In the genomic region with DNA sequence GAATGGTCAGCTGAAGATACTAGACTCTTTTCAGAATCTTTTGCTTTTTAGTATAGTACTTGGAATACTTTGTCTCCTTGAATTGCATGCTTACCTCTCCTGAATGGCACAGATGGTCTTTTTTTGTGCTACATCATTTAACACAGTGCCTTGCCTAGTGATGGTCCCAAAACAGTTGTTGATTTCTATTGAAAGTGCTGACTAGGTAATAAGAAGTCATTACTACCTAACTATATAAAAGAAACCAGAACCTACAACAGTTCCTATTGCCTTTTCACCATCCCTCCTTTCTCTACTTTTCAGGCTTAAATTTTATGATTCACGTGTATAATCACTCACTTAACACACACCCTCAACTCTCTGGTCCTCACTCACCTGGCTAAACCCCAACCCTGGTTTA, we compare ENCODE assay signal across 27 cellular contexts. TPM values are rescaled to one million over a fixed set of nuclear protein-coding genes. Genes with fewer than 3 reads are reported as not detected.
DNase-seq lines count a peak whose midpoint lies in the region; ATAC-seq, FAIRE-seq and TF ChIP-seq lines count a peak whose summit lies in the region.
"Had no signal": no experiment of that assay in that cellular context is flagged by ENCODE, and none has a peak within 500 bp of the region (broad histone marks: within the 10 kb centered on the region; RNA-seq: fewer than 3 reads in every experiment).

No MANE protein-coding gene starts in this region.

- H3K79me2 ChIP-seq in HepG2 (ENCODE audit: insufficient read depth, low read length), result no peaks in the 10 kb centered on the region
- no peaks in the 10 kb centered on the region for H3K79me2 ChIP-seq in K562 (ENCODE audit: control insufficient read depth, insufficient read depth, low read length)

- H4K20me1 ChIP-seq in HepG2 (ENCODE audit: insufficient read depth, low read length) (no peaks in the 10 kb centered on the region), K562 (replicated peaks; ENCODE audit: control insufficient read depth, insufficient read depth, low read length) (no peaks in the 10 kb centered on the region)
- H4K20me1 ChIP-seq: BLaER1 had no signal

- no peak for DNase-seq in HepG2 (ENCODE audit: low spot score)
- DNase-seq in right lobe of liver, result no peak
- no peak for DNase-seq in K562 (ENCODE audit: extremely low read depth in 1 of 4, low spot score in 3 of 4)
- no peak for DNase-seq in endothelial cell (ENCODE audit: low spot score)
- DNase-seq in immature natural killer cell, result no peak
- no peak for DNase-seq in NK-92 treated with Interleukin-12 subunit alpha and Interleukin-12 subunit beta, amount 100 ng/mL, for 24 hours (lab: John Stamatoyannopoulos, UW)
- DNase-seq: ACHN; BE2C; C1 segment of cervical spinal cord; CD4-positive, alpha-beta memory T cell; CD4-positive, CD25-positive, alpha-beta regulatory T cell; CD8-positive, alpha-beta memory T cell; COR-L47; DMS 273 treated with DMSO at 0.1 percent for 48 hours; DMS153; DMS53; DMS79; DND-41; EL; GDM1 had no signal

- H3K4me2 ChIP-seq in HepG2 (ENCODE audit: low read depth, low read length), result no peak overlapping the region
- no peak overlapping the region for H3K4me2 ChIP-seq in K562 (ENCODE audit: insufficient read depth, low read length)
- H3K4me2 ChIP-seq: BLaER1 had no signal

- H3K4me1 ChIP-seq in HepG2 (ENCODE audit: insufficient read depth, low read length) (no peaks in the 10 kb centered on the region), right lobe of liver (no peaks in the 10 kb centered on the region), K562 (replicated peaks in 1 of 2; ENCODE audit: control insufficient read depth in 2 of 2, insufficient read depth in 2 of 2, low read length in 2 of 2) (peaks cover 0 to 16% of the 10 kb centered on the region in 2 experiments; a peak in 3 of 5 replicates)
- H3K4me1 ChIP-seq: BE2C had no signal

- TF ChIP-seq EP300 in HepG2 (IDR thresholded peaks at IDR 0.05; ENCODE audit: low read depth in 2 of 2, low read length in 2 of 2), result no peak
- no peak for TF ChIP-seq EP300 in HepG2 (CRISPR knock-in tag; IDR thresholded peaks at IDR 0.05; ENCODE audit: borderline replicate concordance)
- no peak for TF ChIP-seq EP300 in K562 (IDR thresholded peaks at IDR 0.05; ENCODE audit: low read length)

- H3K27ac ChIP-seq in HepG2 (ENCODE audit: extremely low read length, insufficient read depth, low read length), result no peak overlapping the region
- H3K27ac ChIP-seq in right lobe of liver, result no peak overlapping the region
- H3K27ac ChIP-seq in K562 (ENCODE audit: extremely low read depth, low read depth, low read length), result no peak overlapping the region
- H3K27ac ChIP-seq: 22Rv1, BLaER1 had no signal

- FAIRE-seq in HepG2 (lab: Jason Lieb, UNC) (no peak), K562 (lab: Jason Lieb, UNC) (no peak)
- FAIRE-seq: GM12878, GM12892, GM18507 had no signal

- 0% methylated on average over 1 of the region's 1 CpG for WGBS in HepG2 (ENCODE audit: low lambda C conversion rate)
- 50% methylated on average over 1 of the region's 1 CpG for WGBS in right lobe of liver (ENCODE audit: insufficient coverage, low coverage, low lambda C conversion rate, missing lambda C conversion rate)
- 17% methylated on average over 1 of the region's 1 CpG for WGBS in K562 (ENCODE audit: insufficient coverage, low coverage, missing lambda C conversion rate)

- no peaks in the 10 kb centered on the region for H3K27me3 ChIP-seq in HepG2 (ENCODE audit: control insufficient read depth in 1 of 2, insufficient read depth in 2 of 2, low read length in 2 of 2)
- H3K27me3 ChIP-seq in right lobe of liver, result no peaks in the 10 kb centered on the region
- no peaks in the 10 kb centered on the region for H3K27me3 ChIP-seq in K562 (ENCODE audit: control insufficient read depth in 2 of 2, insufficient read depth in 2 of 2, low read length in 2 of 2)
- H3K27me3 ChIP-seq: BLaER1 had no signal

- TF ChIP-seq CTCF in HepG2 (CRISPR knock-in tag; IDR thresholded peaks at IDR 0.05), result no peak
- no peak for TF ChIP-seq CTCF in right lobe of liver (IDR thresholded peaks at IDR 0.05)
- TF ChIP-seq CTCF in K562 (IDR thresholded peaks at IDR 0.05 in 2 of 3, conservative IDR thresholded peaks at IDR 0.05 in 1 of 3; ENCODE audit: insufficient read depth in 2 of 3, low read depth in 1 of 3, low read length in 3 of 3), result no peak
- no peak for TF ChIP-seq CTCF in endothelial cell (IDR thresholded peaks at IDR 0.05; ENCODE audit: unreplicated experiment)

- POLR2A ChIA-PET in HepG2 (lab: Yijun Ruan, JAX) (no interaction called here), K562 (lab: Yijun Ruan, JAX) (interaction anchor here (0.8 kb wide), 1 partner anchor 17 kb away, joined by 4 read pairs; no protein-coding TSS in a partner anchor)

- H2AFZ ChIP-seq in HepG2 (ENCODE audit: low read length), result no peak overlapping the region
- no peak overlapping the region for H2AFZ ChIP-seq in K562 (ENCODE audit: low read depth, low read length)

- peaks cover 3% of the 10 kb centered on the region for H3K27me3 Mint-ChIP-seq in endothelial cell (ENCODE audit: unreplicated experiment)
- H3K27me3 Mint-ChIP-seq in immature natural killer cell (ENCODE audit: low read depth in 3 of 3), result peaks cover 0 to 9% (median 2%) of the 10 kb centered on the region in 3 donors

- ATAC-seq in HepG2 (no peak), right lobe of liver (no peak), K562 (no peak), GM19397 (IDR thresholded peaks at IDR 0.05; ENCODE audit: unreplicated experiment) (no peak)
- ATAC-seq: GM12878 had no signal

- no peak for TF ChIP-seq POLR2A in HepG2 (IDR thresholded peaks at IDR 0.05; ENCODE audit: insufficient read depth in 1 of 2, low read depth in 2 of 2, low read length in 2 of 2)
- no peak for TF ChIP-seq POLR2A in right lobe of liver (IDR thresholded peaks at IDR 0.05)
- no peak for TF ChIP-seq POLR2A in K562 (conservative IDR thresholded peaks at IDR 0.05)

- H3K9ac ChIP-seq in HepG2 (ENCODE audit: insufficient read depth, low read depth, low read length) (no peak overlapping the region), K562 (ENCODE audit: insufficient read depth in 1 of 2, low read depth in 2 of 2, low read length in 2 of 2) (no peak overlapping the region)
- H3K9ac ChIP-seq: BLaER1 had no signal

- no peaks in the 10 kb centered on the region for H3K9me3 ChIP-seq in HepG2 (ENCODE audit: low read length)
- no peaks in the 10 kb centered on the region for H3K9me3 ChIP-seq in right lobe of liver
- H3K9me3 ChIP-seq in K562 (replicated peaks; ENCODE audit: control insufficient read depth, insufficient read depth, low read depth, low read length), result no peaks in the 10 kb centered on the region
- H3K9me3 ChIP-seq: BE2C, BLaER1 had no signal

- no peaks in the 10 kb centered on the region for H3K36me3 ChIP-seq in HepG2 (replicated peaks in 1 of 2; ENCODE audit: control insufficient read depth in 1 of 2, insufficient read depth in 2 of 2, low read length in 2 of 2)
- no peaks in the 10 kb centered on the region for H3K36me3 ChIP-seq in right lobe of liver
- no peaks in the 10 kb centered on the region for H3K36me3 ChIP-seq in K562 (ENCODE audit: control insufficient read depth, insufficient read depth, low read length)
- H3K36me3 ChIP-seq: BE2C, BLaER1 had no signal

- H3K4me3 Mint-ChIP-seq in endothelial cell (ENCODE audit: unreplicated experiment), result no peak overlapping the region
- no peak overlapping the region for H3K4me3 Mint-ChIP-seq in immature natural killer cell
- H3K4me3 Mint-ChIP-seq: CD14-positive monocyte; CD4-positive, alpha-beta memory T cell; CD4-positive, CD25-positive, alpha-beta regulatory T cell; CD8-positive, alpha-beta memory T cell had no signal

- H3K36me3 Mint-ChIP-seq in endothelial cell (ENCODE audit: low read depth, unreplicated experiment) (no peaks in the 10 kb centered on the region), immature natural killer cell (no peaks in the 10 kb centered on the region)
- H3K36me3 Mint-ChIP-seq: CD14-positive monocyte; CD4-positive, alpha-beta memory T cell; CD4-positive, CD25-positive, alpha-beta regulatory T cell had no signal

- CTCF ChIA-PET in HepG2 (lab: Yijun Ruan, JAX; ENCODE audit: low intra/inter-chr PET ratio, low total read pairs), result no interaction called here
- CTCF ChIA-PET in K562 (lab: Yijun Ruan, JAX; ENCODE audit: low intra/inter-chr PET ratio), result no interaction called here

- H3K4me3 ChIP-seq in HepG2 (replicated peaks in 1 of 3; ENCODE audit: insufficient read depth in 1 of 3, low read depth in 2 of 3, low read length in 3 of 3) (no peak overlapping the region), right lobe of liver (no peak overlapping the region), K562 (no peak overlapping the region)
- H3K4me3 ChIP-seq: BLaER1, GM12878 had no signal

- TF ChIP-seq RAD21 in HepG2 (CRISPR knock-in tag; IDR thresholded peaks at IDR 0.05) (no peak), K562 (CRISPR knock-in tag; conservative IDR thresholded peaks at IDR 0.05 in 1 of 2, IDR thresholded peaks at IDR 0.05 in 1 of 2) (no peak)

- BruUV-seq in HepG2 (replicated peaks; lab: Mats Ljungman, UMichigan) (no TSS peak), K562 (replicated peaks; lab: Mats Ljungman, UMichigan) (no TSS peak)

- no peaks in the 10 kb centered on the region for H3K9me1 ChIP-seq in K562 (ENCODE audit: control insufficient read depth, insufficient read depth, low read length)

- intact Hi-C loops in HepG2 (cut with micrococcal nuclease; ENCODE audit: unreplicated experiment), result no loop called here
- intact Hi-C loops in right lobe of liver (cut with DNase I), result no loop called here
- intact Hi-C loops in K562 (cut with micrococcal nuclease), result no loop called here

- H3K4me1 Mint-ChIP-seq in endothelial cell (ENCODE audit: unreplicated experiment), result peaks cover 25% of the 10 kb centered on the region
- peaks cover 6 to 11% of the 10 kb centered on the region in 2 donors for H3K4me1 Mint-ChIP-seq in immature natural killer cell

- H3K9me3 Mint-ChIP-seq in endothelial cell (ENCODE audit: unreplicated experiment), result no peaks in the 10 kb centered on the region
- H3K9me3 Mint-ChIP-seq in immature natural killer cell, result no peaks in the 10 kb centered on the region
- H3K9me3 Mint-ChIP-seq: CD4-positive, alpha-beta memory T cell; CD8-positive, alpha-beta memory T cell had no signal

- H3K27ac Mint-ChIP-seq in endothelial cell (ENCODE audit: unreplicated experiment) (peak overlapping the region; percentile 99), immature natural killer cell (no peak overlapping the region)
- H3K27ac Mint-ChIP-seq: CD4-positive, alpha-beta memory T cell; CD8-positive, alpha-beta memory T cell had no signal

- in situ Hi-C loops in HepG2 (cut with HindIII; ENCODE audit: extremely low pct_ligation_motif_present, low pct_unique_long_range_greater_than_20kb), result no loop called here
- in situ Hi-C loops in K562 (cut with MboI), result no loop called here

RNA-seq across cellular contexts. Expression of a gene that starts 29.2 kb away (rescaled TPM):
- total RNA-seq in HepG2 (2016; rRNA removed; fragmentation: Illumina TruSeq; extraction: Trizol) (49.5 and 90.2 TPM in 2 replicates), right lobe of liver (10 to 100 TPM; 20.8 to 59.9 (median 41.7) TPM), K562 (2014; rRNA removed) (19.1 and 19.3 TPM in 2 replicates), K562 (2014; rRNA removed; fragmentation: Illumina TruSeq; extraction: Trizol) (23.2 and 25.3 TPM in 2 replicates), K562 (2015; rRNA removed; fragmentation: Illumina TruSeq; extraction: Trizol) (15.3 and 16.3 TPM in 2 replicates), K562 (2021) (20.6 and 22.0 TPM in 2 replicates), endothelial cell (ENCODE audit: unreplicated experiment) (157 TPM)
- total RNA-seq in HepG2 (2016; cell fraction: cytosol; rRNA removed; fragmentation: Illumina TruSeq; extraction: Trizol; ENCODE audit: low read depth), result 13.4 and 13.5 TPM in 2 replicates
- total RNA-seq in HepG2 (2016; cell fraction: insoluble cytoplasmic fraction; rRNA removed; fragmentation: Illumina TruSeq; extraction: Trizol), result 46.2 and 90.7 TPM in 2 replicates
- 34.2 and 39.7 TPM in 2 replicates for total RNA-seq in HepG2 (2016; cell fraction: membrane; rRNA removed; fragmentation: Illumina TruSeq; extraction: Trizol)
- total RNA-seq in HepG2 (2016; cell fraction: nucleus; rRNA removed; fragmentation: Illumina TruSeq; extraction: Trizol), result 74.6 and 91.1 TPM in 2 replicates
- polyA plus RNA-seq in HepG2 (2011; rRNA removed) (176 and 203 TPM in 2 replicates), K562 (2011; rRNA removed) (30.4 and 47.9 TPM in 2 replicates), K562 (2014; fragmentation: Illumina TruSeq; extraction: Trizol) (26.2 and 30.3 TPM in 2 replicates), K562 (2014; fragmentation: Nextera tagmentation; extraction: Ambion mirVana) (1 to 10 TPM; 7.5 to 8.1 TPM), K562 (2014; rRNA removed) (24.0 and 25.5 TPM in 2 replicates), immature natural killer cell (100 to 1,000 TPM in 2 of 3 donors, 10 to 100 TPM in 1; 82.6 to 137 (median 128) TPM)
- 188 and 194 TPM in 2 replicates for polyA plus RNA-seq in HepG2 (2011; cell fraction: cytosol; rRNA removed)
- polyA plus RNA-seq in HepG2 (2011; cell fraction: nucleus; rRNA removed), result 48.0 and 50.3 TPM in 2 replicates
- polyA plus RNA-seq in HepG2 (2012), result 103 and 105 TPM in 2 replicates
- polyA plus RNA-seq in HepG2 (2016; cell fraction: cytosol; fragmentation: Illumina TruSeq; extraction: Trizol; ENCODE audit: low read depth), result 10.8 and 11.8 TPM in 2 replicates
- polyA plus RNA-seq in HepG2 (2016; cell fraction: insoluble cytoplasmic fraction; fragmentation: Illumina TruSeq; extraction: Trizol; ENCODE audit: low read depth), result 56.4 and 59.5 TPM in 2 replicates
- 24.0 and 24.5 TPM in 2 replicates for polyA plus RNA-seq in HepG2 (2016; cell fraction: membrane; fragmentation: Illumina TruSeq; extraction: Trizol; ENCODE audit: low read depth)
- polyA plus RNA-seq in HepG2 (2016; cell fraction: nucleus; fragmentation: Illumina TruSeq; extraction: Trizol; ENCODE audit: insufficient read depth, low read depth), result 131 and 138 TPM in 2 replicates
- 95.4 and 192 TPM in 2 replicates for polyA minus RNA-seq in HepG2 (2011; rRNA and poly(A)+ RNA removed; ENCODE audit: low replicate concordance)
- 126 and 147 TPM in 2 replicates for polyA minus RNA-seq in HepG2 (2011; cell fraction: cytosol; rRNA and poly(A)+ RNA removed)
- polyA minus RNA-seq in HepG2 (2011; cell fraction: nucleus; rRNA and poly(A)+ RNA removed), result 25.6 and 36.6 TPM in 2 replicates
- 21.4 and 25.0 TPM in 2 replicates for total RNA-seq in K562 (2011; cell fraction: chromatin; rRNA removed; ENCODE audit: low replicate concordance)
- total RNA-seq in K562 (2011; cell fraction: nucleolus; rRNA removed), result 34.3 and 42.7 TPM in 2 replicates
- total RNA-seq in K562 (2011; cell fraction: nucleoplasm; rRNA removed), result 32.1 and 39.8 TPM in 2 replicates
- polyA plus RNA-seq in K562 (2011; cell fraction: cytosol; rRNA removed), result 32.2 and 37.3 TPM in 2 replicates
- 17.5 and 25.7 TPM in 2 replicates for polyA plus RNA-seq in K562 (2011; cell fraction: nucleus; rRNA removed)
- 17.7 and 35.2 TPM in 2 replicates for polyA plus RNA-seq in K562 (2012)
- 33.1 and 42.5 TPM in 2 replicates for polyA minus RNA-seq in K562 (2011; rRNA and poly(A)+ RNA removed)
- polyA minus RNA-seq in K562 (2011; cell fraction: cytosol; rRNA and poly(A)+ RNA removed), result 17.5 and 28.5 TPM in 2 replicates
- 5.8 and 15.0 TPM in 2 replicates for polyA minus RNA-seq in K562 (2011; cell fraction: nucleus; rRNA and poly(A)+ RNA removed)
